In the genomic region with DNA sequence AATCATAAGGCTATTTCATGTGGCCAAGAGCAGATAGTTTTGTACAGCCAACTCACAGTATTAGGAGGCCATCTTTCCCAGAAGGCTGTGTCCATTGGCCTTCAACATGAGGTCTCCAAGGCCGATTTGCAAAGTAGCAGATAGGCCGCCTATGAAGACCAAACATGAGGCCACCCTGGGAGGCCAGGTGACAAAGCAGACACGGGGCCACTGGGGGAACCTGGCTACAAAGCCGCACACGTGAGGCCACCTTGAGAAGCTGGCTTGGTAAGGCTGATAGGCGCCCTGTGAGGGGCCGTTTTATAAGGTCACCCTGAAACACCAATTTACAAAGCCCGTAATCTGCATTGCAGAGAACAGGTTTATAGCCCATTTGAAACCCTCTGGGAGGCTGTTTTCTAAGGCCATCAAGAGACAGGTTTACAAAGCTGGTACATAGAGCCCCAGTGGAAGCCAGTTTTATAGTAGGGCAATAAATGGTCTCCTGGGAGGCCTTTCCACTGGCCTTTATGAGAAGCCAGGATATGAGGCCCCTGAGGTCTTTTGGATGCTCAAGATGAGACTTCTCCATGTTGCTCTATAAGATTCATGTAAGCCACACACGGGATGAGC, we compare ENCODE assay signal across 28 cellular contexts.
"Had no signal": no experiment of that assay in that cellular context is flagged by ENCODE, and none has a peak within 500 bp of the region (broad histone marks: within the 10 kb centered on the region; RNA-seq: fewer than 3 reads in every experiment).

No MANE protein-coding gene starts in this region.

- H3K4me3 Mint-ChIP-seq: activated naive CD4-positive, alpha-beta T cell treated with anti-CD3 and anti-CD28 coated beads for 36 hours; activated naive CD8-positive, alpha-beta T cell treated with anti-CD3 and anti-CD28 coated beads, Interleukin-2, amount 10 ng/mL, durations not matched to agents 7 days and 5 days; activated T-helper 1 cell treated with anti-CD3 and anti-CD28 coated beads, Interleukin-12 subunit alpha, Interleukin-12 subunit beta, Interleukin-2, Interleukin-4 antibody, amounts not matched to agents 30 ng/mL and 10 ng/mL and 1 ng/mL, durations not matched to agents 14 hours and 24 hours and 36 hours; dendritic cell treated with granulocyte-macrophage colony-stimulating factor and Interleukin-4, amounts not matched to agents 40 ng/mL and 50 ng/mL, for 4 days; memory B cell; nephron; stimulated activated memory B cell treated with anti-CD40 and anti-IgM and Interleukin-4, amounts not matched to agents 10 μg/mL and 1 μg/mL and 100 μg/mL, for 72 hours; stimulated activated naive CD8-positive, alpha-beta T cell treated with anti-CD3 and anti-CD28 coated beads, Interleukin-15, amount 100 ng/mL, for 72 hours; T-helper 17 cell had no signal

- H3K9me3 ChIP-seq: thyroid gland, upper lobe of right lung had no signal

- H3K27me3 Mint-ChIP-seq: activated naive CD8-positive, alpha-beta T cell treated with anti-CD3 and anti-CD28 coated beads, Interleukin-2, amount 10 ng/mL, durations not matched to agents 7 days and 5 days; dendritic cell treated with granulocyte-macrophage colony-stimulating factor and Interleukin-4, amounts not matched to agents 40 ng/mL and 50 ng/mL, for 4 days; memory B cell; progenitor cell of endocrine pancreas; stimulated activated memory B cell treated with anti-CD40 and anti-IgM and Interleukin-4, amounts not matched to agents 10 μg/mL and 1 μg/mL and 100 μg/mL, for 72 hours; stimulated activated naive CD8-positive, alpha-beta T cell treated with anti-CD3 and anti-CD28 coated beads, Interleukin-15, amount 100 ng/mL, for 72 hours; T-helper 17 cell had no signal

- H3K27ac Mint-ChIP-seq: activated naive CD4-positive, alpha-beta T cell treated with anti-CD3 and anti-CD28 coated beads for 36 hours; activated naive CD8-positive, alpha-beta T cell treated with anti-CD3 and anti-CD28 coated beads, Interleukin-2, amount 10 ng/mL, durations not matched to agents 7 days and 5 days; activated T-helper 1 cell treated with anti-CD3 and anti-CD28 coated beads, Interleukin-12 subunit alpha, Interleukin-12 subunit beta, Interleukin-2, Interleukin-4 antibody, amounts not matched to agents 30 ng/mL and 10 ng/mL and 1 ng/mL, durations not matched to agents 14 hours and 24 hours and 36 hours; dendritic cell treated with granulocyte-macrophage colony-stimulating factor and Interleukin-4, amounts not matched to agents 40 ng/mL and 50 ng/mL, for 4 days; memory B cell; progenitor cell of endocrine pancreas; stimulated activated memory B cell treated with anti-CD40 and anti-IgM and Interleukin-4, amounts not matched to agents 10 μg/mL and 1 μg/mL and 100 μg/mL, for 72 hours; stimulated activated naive CD8-positive, alpha-beta T cell treated with anti-CD3 and anti-CD28 coated beads, Interleukin-15, amount 100 ng/mL, for 72 hours had no signal

- DNase-seq: activated CD4-positive, alpha-beta T cell treated with anti-CD3 and anti-CD28 coated beads for 48 hours; activated CD4-positive, alpha-beta T cell treated with anti-CD3 and anti-CD28 coated beads, Interleukin-2, amount 50 U/mL, for 48 hours; activated CD8-positive, alpha-beta memory T cell treated with anti-CD3 and anti-CD28 coated beads, Interleukin-2, amount 50 U/mL, for 4 hours; activated effector memory CD4-positive, alpha-beta T cell treated with anti-CD3 and anti-CD28 coated beads, Interleukin-2, amount 50 U/mL, for 16 hours; activated naive CD4-positive, alpha-beta T cell treated with anti-CD3 and anti-CD28 coated beads for 36 hours; activated naive CD8-positive, alpha-beta T cell treated with anti-CD3 and anti-CD28 coated beads, Interleukin-2, amount 10 ng/mL, durations not matched to agents 7 days and 5 days; activated T-cell treated with anti-CD3 and anti-CD28 coated beads, Interleukin-2, amount 50 U/mL, for 1 hour; caudate nucleus; effector CD8-positive, alpha-beta T cell; hippocampal formation; left cardiac atrium; stimulated activated CD4-positive, alpha-beta T cell treated with anti-CD3 and anti-CD28 coated beads, Interleukin-4, amount 100 ng/mL, for 24 hours; stimulated activated naive CD8-positive, alpha-beta T cell treated with anti-CD3 and anti-CD28 coated beads, Interleukin-15, amount 100 ng/mL, for 72 hours; T-helper 17 cell; T1000; thyroid gland; upper lobe of right lung; WERI-Rb-1 had no signal

- H3K4me3 ChIP-seq: skin epidermis, thyroid gland, upper lobe of right lung had no signal

- H3K9me3 Mint-ChIP-seq: activated naive CD4-positive, alpha-beta T cell treated with anti-CD3 and anti-CD28 coated beads for 36 hours; activated naive CD8-positive, alpha-beta T cell treated with anti-CD3 and anti-CD28 coated beads, Interleukin-2, amount 10 ng/mL, durations not matched to agents 7 days and 5 days; activated T-helper 1 cell treated with anti-CD3 and anti-CD28 coated beads, Interleukin-12 subunit alpha, Interleukin-12 subunit beta, Interleukin-2, Interleukin-4 antibody, amounts not matched to agents 30 ng/mL and 10 ng/mL and 1 ng/mL, durations not matched to agents 14 hours and 24 hours and 36 hours; dendritic cell treated with granulocyte-macrophage colony-stimulating factor and Interleukin-4, amounts not matched to agents 40 ng/mL and 50 ng/mL, for 4 days; memory B cell; nephron; stimulated activated memory B cell treated with anti-CD40 and anti-IgM and Interleukin-4, amounts not matched to agents 10 μg/mL and 1 μg/mL and 100 μg/mL, for 72 hours; stimulated activated naive CD8-positive, alpha-beta T cell treated with anti-CD3 and anti-CD28 coated beads, Interleukin-15, amount 100 ng/mL, for 72 hours had no signal

- ATAC-seq: activated CD4-positive, CD25-positive, alpha-beta regulatory T cell treated with anti-CD3 and anti-CD28 coated beads, Interleukin-2, amount 50 U/mL, for 24 hours; left cardiac atrium; sciatic nerve; stimulated activated memory B cell treated with anti-CD40 and anti-IgM and Interleukin-4, amounts not matched to agents 10 μg/mL and 1 μg/mL and 100 μg/mL, for 72 hours; stimulated activated naive CD8-positive, alpha-beta T cell treated with anti-CD3 and anti-CD28 coated beads, Interleukin-15, amount 100 ng/mL, for 72 hours; T-helper 17 cell; upper lobe of right lung had no signal

- H3K27me3 ChIP-seq: thyroid gland, upper lobe of right lung had no signal

- H3K27ac ChIP-seq: epithelial cell of prostate, skin epidermis, thyroid gland, upper lobe of right lung, WERI-Rb-1 had no signal
